8 cellular contexts compared by ENCODE assay signal in the genomic region with DNA sequence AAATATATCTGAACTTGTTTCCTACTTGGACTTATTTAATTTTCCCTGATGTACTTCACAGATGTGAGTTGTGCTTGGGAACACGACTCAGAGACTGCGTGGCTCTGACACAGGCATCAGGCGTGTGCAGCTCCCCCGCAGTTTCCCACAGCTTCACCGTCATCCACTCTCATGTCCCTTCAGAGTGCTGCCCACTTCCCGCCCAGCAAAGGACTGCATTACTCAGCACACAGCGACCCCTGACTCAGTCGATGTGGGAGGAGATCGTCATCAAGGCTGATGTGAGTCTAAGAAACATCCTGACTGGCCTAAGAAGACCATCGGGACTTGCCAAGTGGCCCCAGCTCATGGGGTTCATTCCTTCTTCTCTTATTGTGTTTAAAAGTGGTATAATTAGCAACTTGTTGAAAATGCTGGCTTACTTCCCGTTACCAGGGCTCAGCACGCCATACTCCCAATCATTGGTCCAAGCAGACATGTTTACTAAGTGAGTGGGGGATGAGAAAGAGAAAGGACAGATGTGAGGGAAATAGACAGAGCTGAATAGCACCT.
A peak's percentile ranks its signal among the peaks of the same experiment; 100 is the strongest.
DNase-seq lines count a peak whose midpoint lies in the region; ATAC-seq and TF ChIP-seq lines count a peak whose summit lies in the region.

No MANE protein-coding gene starts in this region.

- H3K14ac ChIP-seq in IMR-90 (replicated peaks; ENCODE audit: low read depth, low read length): peak overlapping the region; percentile 89

- intact Hi-C loops in IMR-90 (cut with micrococcal nuclease): no loop called here

- CTCF ChIA-PET in IMR-90 (lab: Yijun Ruan, JAX): no interaction called here

- peak overlapping the region; percentile 7 for H3K27ac ChIP-seq in IMR-90 (ENCODE audit: insufficient read depth, low read length)
- H3K27ac ChIP-seq in right atrium auricular region: peak overlapping the region; percentile 63 to 69
- no peak overlapping the region for H3K27ac ChIP-seq in MM.1S (ENCODE audit: low read length)

- peak overlapping the region; percentile 78 for H4K91ac ChIP-seq in IMR-90 (ENCODE audit: insufficient read depth, low read depth, low read length)

- no peaks in the 10 kb centered on the region for H3K27me3 Mint-ChIP-seq in activated T-cell treated with anti-CD3 and anti-CD28 coated beads, Interleukin-2, amount 50 U/mL, for 4 hours (ENCODE audit: low read depth)

- H3K9me2 ChIP-seq in MM.1S (replicated peaks; ENCODE audit: insufficient read depth, low read length): no peaks in the 10 kb centered on the region

- in situ Hi-C loops in IMR-90 (cut with MboI; ENCODE audit: low sequenced_read_pairs): loop anchor here (10.0 kb wide), 1 partner anchor 492 kb away; no protein-coding TSS in a partner anchor

- H3K36me3 ChIP-seq in IMR-90 (ENCODE audit: control insufficient read depth, insufficient read depth, low read length): no peaks in the 10 kb centered on the region
- no peaks in the 10 kb centered on the region for H3K36me3 ChIP-seq in right atrium auricular region
- H3K36me3 ChIP-seq in MM.1S (replicated peaks; ENCODE audit: insufficient read depth, low read length): no peaks in the 10 kb centered on the region

- peak overlapping the region; percentile 96 for H2BK5ac ChIP-seq in IMR-90 (ENCODE audit: low read depth, low read length, poor library complexity, severe bottlenecking)

- no CpG with 5 or more reads among the region's 12 CpGs for WGBS in IMR-90 (ENCODE audit: extremely low coverage in 2 of 2, insufficient read length in 1 of 2), 2 experiments

- no peaks in the 10 kb centered on the region; a peak in 1 of 4 replicates for H3K79me1 ChIP-seq in IMR-90 (ENCODE audit: low read depth in 1 of 2, low read length in 2 of 2)

- H3K9me3 Mint-ChIP-seq in activated T-cell treated with anti-CD3 and anti-CD28 coated beads, Interleukin-2, amount 50 U/mL, for 4 hours: no peaks in the 10 kb centered on the region

- H3K4me1 ChIP-seq in IMR-90 (ENCODE audit: control insufficient read depth, insufficient read depth, low read length) (peaks cover 19% of the 10 kb centered on the region), right atrium auricular region (peaks cover 0 to 23% of the 10 kb centered on the region in 2 donors), MM.1S (ENCODE audit: low read length) (no peaks in the 10 kb centered on the region)

- H3K4me3 Mint-ChIP-seq in activated T-cell treated with anti-CD3 and anti-CD28 coated beads, Interleukin-2, amount 50 U/mL, for 4 hours: peak overlapping the region; percentile 2

- peak overlapping the region; percentile 20 for H3K4me2 ChIP-seq in IMR-90 (ENCODE audit: low read depth, low read length)
- H3K4me2 ChIP-seq in MM.1S (ENCODE audit: low read depth, low read length): no peak overlapping the region

- H3K36me3 Mint-ChIP-seq in activated T-cell treated with anti-CD3 and anti-CD28 coated beads, Interleukin-2, amount 50 U/mL, for 4 hours (ENCODE audit: insufficient read depth): no peaks in the 10 kb centered on the region

- H4K8ac ChIP-seq in IMR-90 (ENCODE audit: low read depth in 2 of 2, low read length in 2 of 2): peak overlapping the region; percentile 26 to 86

- no peak overlapping the region for H3K4me3 ChIP-seq in IMR-90 (ENCODE audit: insufficient read depth, low read depth, low read length)
- H3K4me3 ChIP-seq in right atrium auricular region: no peak overlapping the region
- H3K4me3 ChIP-seq in MM.1S (ENCODE audit: low read length): no peak overlapping the region

- peaks cover 14% of the 10 kb centered on the region for H3K9me1 ChIP-seq in IMR-90 (ENCODE audit: insufficient read depth, low read length)

- peak overlapping the region; percentile 62; the same call in 1 of the 2 replicates for H2AK5ac ChIP-seq in IMR-90 (ENCODE audit: low read depth, low read length)

- POLR2A ChIA-PET in IMR-90 (lab: Charles Lee; ENCODE audit: unreplicated experiment): no interaction called here

- H2BK20ac ChIP-seq in IMR-90 (ENCODE audit: low read depth, low read length): peak overlapping the region; percentile 91; the same call in 1 of the 2 replicates

- no TSS peak for BruUV-seq in IMR-90 (replicated peaks; lab: Mats Ljungman, UMichigan)

- H3F3A ChIP-seq in MM.1S (ENCODE audit: insufficient read depth, low read length): no peaks in the 10 kb centered on the region

- 0 out of 2 replicates have a peak, but pooled peaks have one; percentile 29 for TF ChIP-seq POLR2A in IMR-90 (IDR thresholded peaks at IDR 0.05; ENCODE audit: low read depth, low read length)

- H3K9ac ChIP-seq in IMR-90 (ENCODE audit: low read depth, low read length) (no peak overlapping the region), MM.1S (ENCODE audit: low read length) (no peak overlapping the region)

- no peak overlapping the region for H2AK9ac ChIP-seq in IMR-90 (replicated peaks; ENCODE audit: low read depth, low read length, poor library complexity)

- H3K27me3 ChIP-seq in IMR-90 (ENCODE audit: control insufficient read depth, insufficient read depth, low read length) (no peaks in the 10 kb centered on the region), right atrium auricular region (no peaks in the 10 kb centered on the region), MM.1S (replicated peaks; ENCODE audit: insufficient read depth, low read length) (no peaks in the 10 kb centered on the region)

- peak; percentile 82 for ATAC-seq in IMR-90 (ENCODE audit: low read depth)
- peak; percentile 86 to 90 for ATAC-seq in activated T-cell treated with anti-CD3 and anti-CD28 coated beads, Interleukin-2, amount 50 U/mL, for 4 hours

- peak overlapping the region; percentile 69 for H3K18ac ChIP-seq in IMR-90 (ENCODE audit: low read depth, low read length)

- H2AFZ ChIP-seq in IMR-90 (replicated peaks; ENCODE audit: low read length, poor library complexity) (peak overlapping the region; percentile 81), MM.1S (ENCODE audit: low read length) (no peak overlapping the region)

- H3K79me2 ChIP-seq in MM.1S (ENCODE audit: low read length): no peaks in the 10 kb centered on the region

- H3K4me1 Mint-ChIP-seq in activated T-cell treated with anti-CD3 and anti-CD28 coated beads, Interleukin-2, amount 50 U/mL, for 4 hours (ENCODE audit: low read depth): peaks cover 43% of the 10 kb centered on the region

- peak overlapping the region; percentile 85 for H3K4ac ChIP-seq in IMR-90 (ENCODE audit: low read depth, low read length)

- peak overlapping the region; percentile 81 for H2BK120ac ChIP-seq in IMR-90 (ENCODE audit: low read depth, low read length)

- H2BK15ac ChIP-seq in IMR-90 (ENCODE audit: low read depth, low read length): peak overlapping the region; percentile 89

- H3K23ac ChIP-seq in IMR-90 (ENCODE audit: low read depth, low read length): peak overlapping the region; percentile 70

- peak overlapping the region; percentile 48; the same call in 1 of the 2 replicates for H3K56ac ChIP-seq in IMR-90 (ENCODE audit: extremely low read depth, insufficient read depth, low read length)

- peak overlapping the region; percentile 38; the same call in 1 of the 2 replicates for H4K5ac ChIP-seq in IMR-90 (ENCODE audit: low read depth, low read length)

- TF ChIP-seq CTCF in IMR-90 (conservative IDR thresholded peaks at IDR 0.05; ENCODE audit: low read depth, low read length) (no peak), right atrium auricular region (IDR thresholded peaks at IDR 0.05) (no peak), MM.1S (IDR thresholded peaks at IDR 0.05; ENCODE audit: low read length) (no peak)

- DNase-seq in IMR-90 (peak; percentile 100), right atrium auricular region (ENCODE audit: low spot score) (peak; percentile 81), MM.1S (no peak), DMS53 (lab: John Stamatoyannopoulos, UW) (no peak), DMS153 treated with DMSO at 0.1 percent for 48 hours (lab: John Stamatoyannopoulos, UW; ENCODE audit: unreplicated experiment) (no peak), cerebellar cortex (ENCODE audit: low spot score) (no peak)
- peak; percentile 60 for DNase-seq in activated T-cell treated with anti-CD3 and anti-CD28 coated beads, Interleukin-2, amount 50 U/mL, for 4 hours
- peak; percentile 78 to 79 for DNase-seq in stimulated activated CD4-positive, alpha-beta T cell treated with anti-CD3 and anti-CD28 coated beads, Interleukin-2, amount 100 ng/mL, for 24 hours

- no peaks in the 10 kb centered on the region for H4K20me1 ChIP-seq in IMR-90 (ENCODE audit: insufficient read depth, low read length)
- H4K20me1 ChIP-seq in MM.1S (ENCODE audit: insufficient read depth, low read length): no peaks in the 10 kb centered on the region

- dilution Hi-C loops in IMR-90 (cut with HindIII; ENCODE audit: low sequenced_read_pairs, unreplicated experiment): no loop called here

- TF ChIP-seq RAD21 in IMR-90 (IDR thresholded peaks at IDR 0.05; ENCODE audit: low read length): peak; percentile 30

- H3K9me3 ChIP-seq in IMR-90 (ENCODE audit: control insufficient read depth, insufficient read depth, low read length) (no peaks in the 10 kb centered on the region), right atrium auricular region (no peaks in the 10 kb centered on the region), MM.1S (replicated peaks; ENCODE audit: insufficient read depth, low read length) (no peaks in the 10 kb centered on the region)

TF ChIP-seq in IMR-90, 13 proteins besides CTCF, POLR2A, EP300 and RAD21 (continues in another document):
- TF ChIP-seq MXI1 (IDR thresholded peaks at IDR 0.05; ENCODE audit: borderline replicate concordance, low read depth, low read length): 0 out of 2 replicates have a peak, but pooled peaks have one; percentile 13
- TF ChIP-seq RCOR1 (IDR thresholded peaks at IDR 0.05; ENCODE audit: insufficient replicate concordance, low read length): no peak
- TF ChIP-seq CHD1 (IDR thresholded peaks at IDR 0.05; ENCODE audit: low read depth, low read length): 0 out of 2 replicates have a peak, but pooled peaks have one; percentile 18
- TF ChIP-seq SMC3 (IDR thresholded peaks at IDR 0.05; ENCODE audit: low read depth, low read length): peak; percentile 35
- TF ChIP-seq USF2 (IDR thresholded peaks at IDR 0.05; ENCODE audit: low read depth, low read length): no peak
- peak; percentile 61 for TF ChIP-seq MAZ (IDR thresholded peaks at IDR 0.05; ENCODE audit: borderline replicate concordance, low read depth, low read length)
- TF ChIP-seq NFE2L2 (IDR thresholded peaks at IDR 0.05; ENCODE audit: low read depth, low read length): peak; percentile 95
- peak; percentile 100 for TF ChIP-seq FOS (IDR thresholded peaks at IDR 0.05; ENCODE audit: low read depth, low read length)

Comparison
In these comparisons a context has a peak if more than half of its experiments do, and no peak if none do; other contexts are left out.
1. DNase-seq: peak in IMR-90 (single experiment), activated T-cell treated with anti-CD3 and anti-CD28 coated beads, Interleukin-2, amount 50 U/mL, for 4 hours (single experiment), right atrium auricular region (single experiment) and stimulated activated CD4-positive, alpha-beta T cell treated with anti-CD3 and anti-CD28 coated beads, Interleukin-2, amount 100 ng/mL, for 24 hours (2 of 2); none in MM.1S (single experiment), DMS53 (single experiment), DMS153 treated with DMSO at 0.1 percent for 48 hours (single experiment) and cerebellar cortex (single experiment).